Comparison of ENCODE assay signal across 8 cellular contexts in genomic region chr4:17511041-17511949, GRCh38. TPM values are rescaled to one million over a fixed set of nuclear protein-coding genes. Genes with fewer than 3 reads are reported as not detected.
A peak's percentile ranks its signal among the peaks of the same experiment; 100 is the strongest.
DNase-seq lines count a peak whose midpoint lies in the region; ATAC-seq and TF ChIP-seq lines count a peak whose summit lies in the region.

No MANE protein-coding gene starts in this region.

- H3K4me3 ChIP-seq in endocrine pancreas (ENCODE audit: control insufficient read depth, insufficient read depth, low read length) = peak overlapping the region; percentile 92
- H3K4me3 ChIP-seq in mononuclear cell (ENCODE audit: low read length) = peak overlapping the region; percentile 55

- no peaks in the 10 kb centered on the region for H3K9me3 ChIP-seq in endocrine pancreas (ENCODE audit: control insufficient read depth, low read length)
- no peaks in the 10 kb centered on the region for H3K9me3 ChIP-seq in mononuclear cell (ENCODE audit: low read depth, low read length)

- no peak for TF ChIP-seq CTCF in GM10248 (IDR thresholded peaks at IDR 0.05; ENCODE audit: control extremely low read depth, extremely low read depth, low read depth, missing control alignments)

- peak overlapping the region; percentile 88 for H3K9ac ChIP-seq in endocrine pancreas (ENCODE audit: control insufficient read depth, insufficient read depth, low read length)

- CTCF ChIA-PET in GM10248 (lab: Yijun Ruan, JAX) = interaction anchor here (1.2 kb wide), 2 partner anchors 15 to 38 kb away, joined by 3 to 4 read pairs; no protein-coding TSS in a partner anchor

- peaks cover 14% of the 10 kb centered on the region for H3K4me1 ChIP-seq in endocrine pancreas (ENCODE audit: control insufficient read depth, insufficient read depth, low read length)
- peaks cover 18% of the 10 kb centered on the region for H3K4me1 ChIP-seq in mononuclear cell (ENCODE audit: insufficient read depth, low read length)

- ATAC-seq in GM21786 (IDR thresholded peaks at IDR 0.05; ENCODE audit: unreplicated experiment) = peak; percentile 45

- H3K36me3 ChIP-seq in endocrine pancreas (ENCODE audit: control insufficient read depth, insufficient read depth, low read length) = no peaks in the 10 kb centered on the region

- DNase-seq in GM10248 (ENCODE audit: extremely low spot score) (peak; percentile 32), KG1 (lab: John Stamatoyannopoulos, UW) (peak; percentile 14), NCI-H1694 (lab: John Stamatoyannopoulos, UW) (no peak)
- peak; percentile 63 to 71 for DNase-seq in activated CD4-positive, alpha-beta T cell treated with anti-CD3 and anti-CD28 coated beads, Interleukin-2, amount 50 U/mL, for 48 hours
- DNase-seq in stimulated activated CD8-positive, alpha-beta memory T cell treated with anti-CD3 and anti-CD28 coated beads, Interleukin-4, amount 100 ng/mL, for 48 hours = peak; percentile 72

- POLR2A ChIA-PET in GM10248 (lab: Yijun Ruan, JAX) = no interaction called here

- H3K27me3 ChIP-seq in endocrine pancreas (ENCODE audit: control insufficient read depth, insufficient read depth, low read length) = no peaks in the 10 kb centered on the region
- H3K27me3 ChIP-seq in mononuclear cell (ENCODE audit: insufficient read depth, low read length) = no peaks in the 10 kb centered on the region

RNA-seq across cellular contexts. Expression of gene QDPR, which starts 0.6 kb away (rescaled TPM):
- 6.2 TPM for total RNA-seq in mononuclear cell

RNA-seq across cellular contexts. Expression of gene CLRN2, which starts 3.7 kb away (rescaled TPM):
- total RNA-seq in mononuclear cell = not detected
